10 cellular contexts compared by ENCODE assay signal in the genomic region with DNA sequence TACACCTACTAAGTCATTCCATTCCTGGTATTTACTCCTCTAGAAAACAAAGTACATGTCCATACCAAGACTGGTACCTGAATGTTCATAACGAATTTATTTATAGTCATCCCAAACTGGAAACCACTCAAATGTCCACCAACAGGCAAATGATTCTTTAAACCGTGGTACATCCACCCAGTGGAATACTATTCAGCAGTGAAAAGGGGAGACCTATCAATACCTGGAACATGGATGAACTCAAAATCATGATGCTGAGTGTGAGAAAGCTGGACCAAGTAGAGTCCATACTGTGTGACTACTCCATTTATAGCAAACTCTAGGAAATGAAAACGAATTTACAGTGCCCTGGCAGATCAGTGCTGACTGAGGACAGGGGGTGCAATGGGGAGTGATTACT. TPM values are rescaled to one million over a fixed set of nuclear protein-coding genes. Genes with fewer than 3 reads are reported as not detected.
"Had no signal": no experiment of that assay in that cellular context is flagged by ENCODE, and none has a peak within 500 bp of the region (broad histone marks: within the 10 kb centered on the region; RNA-seq: fewer than 3 reads in every experiment).

No MANE protein-coding gene starts in this region.

- DNase-seq: H9, HCEC 1CT, HFFc6 had no signal

- H3K27ac ChIP-seq: HL-60, KMS-11 had no signal

- H2AFZ ChIP-seq: GM23338 had no signal

- H3K9ac ChIP-seq: KMS-11 had no signal

- H3K4me3 ChIP-seq: GM23338 had no signal

- FAIRE-seq: HepG2 had no signal

- H3K4me2 ChIP-seq: GM23338, KMS-11 had no signal

RNA-seq across cellular contexts. Expression of gene ZNF541, which starts 46.1 kb away (rescaled TPM):
- total RNA-seq: H4, H9, HT1080 had no signal
- polyA plus RNA-seq: IgD-negative memory B cell had no signal

RNA-seq across cellular contexts. Expression of gene SLC8A2, which starts 55.1 kb away (rescaled TPM):
- total RNA-seq: HFFc6, HT1080 had no signal
- polyA plus RNA-seq: HepG2, IgD-negative memory B cell had no signal
